Comparison of ENCODE assay signal across 20 cellular contexts in genomic region chr7:33870120-33870519, GRCh38. TPM values are rescaled to one million over a fixed set of nuclear protein-coding genes. Genes with fewer than 3 reads are reported as not detected.
DNase-seq lines count a peak whose midpoint lies in the region; ATAC-seq, FAIRE-seq and TF ChIP-seq lines count a peak whose summit lies in the region.
"Had no signal": no experiment of that assay in that cellular context is flagged by ENCODE, and none has a peak within 500 bp of the region (broad histone marks: within the 10 kb centered on the region; RNA-seq: fewer than 3 reads in every experiment).

No MANE protein-coding gene starts in this region.

- no peak overlapping the region for H3K18ac ChIP-seq in IMR-90 (ENCODE audit: low read depth, low read length)
- H3K18ac ChIP-seq in mesenchymal stem cell (ENCODE audit: low read depth in 1 of 2, low read length in 2 of 2), result peak overlapping the region in 1 of 2 experiments; percentile 37

- no peak for TF ChIP-seq RAD21 in IMR-90 (IDR thresholded peaks at IDR 0.05; ENCODE audit: low read length)

- H2BK12ac ChIP-seq in mesenchymal stem cell (ENCODE audit: low read length in 2 of 2), result no peak overlapping the region

- no peak for ATAC-seq in IMR-90 (ENCODE audit: low read depth)

- H3K9me3 Mint-ChIP-seq in astrocyte (ENCODE audit: unreplicated experiment) (peaks cover 3% of the 10 kb centered on the region), Caco-2 (ENCODE audit: unreplicated experiment) (no peaks in the 10 kb centered on the region)
- H3K9me3 Mint-ChIP-seq in activated T-helper 2 cell treated with anti-CD3 and anti-CD28 coated beads, Interferon-gamma antibody, Interleukin-2, Interleukin-4, amounts not matched to agents 10 μg/mL and 5 μg/mL and 100 μg/mL, durations not matched to agents 14 hours and 24 hours and 36 hours, result no peaks in the 10 kb centered on the region
- H3K9me3 Mint-ChIP-seq: HFFc6 had no signal

- in situ Hi-C loops in IMR-90 (cut with MboI; ENCODE audit: low sequenced_read_pairs), result no loop called here

- H4K20me1 ChIP-seq in IMR-90 (ENCODE audit: insufficient read depth, low read length), result no peaks in the 10 kb centered on the region
- H4K20me1 ChIP-seq in astrocyte (ENCODE audit: insufficient read depth, low read length), result no peaks in the 10 kb centered on the region

- peaks cover 6% of the 10 kb centered on the region; the same call in 1 of the 2 replicates for H3K9me1 ChIP-seq in IMR-90 (ENCODE audit: insufficient read depth, low read length)

- no peak overlapping the region for H2BK20ac ChIP-seq in IMR-90 (ENCODE audit: low read depth, low read length)

- H3K27ac Mint-ChIP-seq in astrocyte (ENCODE audit: unreplicated experiment), result peak overlapping the region; percentile 79
- H3K27ac Mint-ChIP-seq in Caco-2 (ENCODE audit: unreplicated experiment), result no peak overlapping the region
- no peak overlapping the region for H3K27ac Mint-ChIP-seq in activated T-helper 2 cell treated with anti-CD3 and anti-CD28 coated beads, Interferon-gamma antibody, Interleukin-2, Interleukin-4, amounts not matched to agents 10 μg/mL and 5 μg/mL and 100 μg/mL, durations not matched to agents 14 hours and 24 hours and 36 hours
- H3K27ac Mint-ChIP-seq: HFFc6 had no signal

- no peaks in the 10 kb centered on the region for H3K79me2 ChIP-seq in astrocyte (ENCODE audit: insufficient read depth, low read length)

- dilution Hi-C loops in IMR-90 (cut with HindIII; ENCODE audit: low sequenced_read_pairs, unreplicated experiment), result no loop called here

- H3K4me1 ChIP-seq in IMR-90 (ENCODE audit: control insufficient read depth, insufficient read depth, low read length) (peaks cover 12% of the 10 kb centered on the region), astrocyte (ENCODE audit: insufficient read depth, low read length) (peaks cover 24% of the 10 kb centered on the region), mesenchymal stem cell (ENCODE audit: control insufficient read depth, insufficient read depth, low read depth, low read length) (no peaks in the 10 kb centered on the region), Caco-2 (no peaks in the 10 kb centered on the region)
- H3K4me1 ChIP-seq: BE2C had no signal

- POLR2A ChIA-PET in IMR-90 (lab: Charles Lee; ENCODE audit: unreplicated experiment) (no interaction called here), Caco-2 (lab: Charles Lee) (no interaction called here)

- no CpG with 5 or more reads among the region's 3 CpGs for WGBS in IMR-90 (ENCODE audit: extremely low coverage in 2 of 2, insufficient read length in 1 of 2), 2 experiments
- WGBS in mesenchymal stem cell, result 88% methylated on average over 3 of the region's 3 CpGs

- TF ChIP-seq CTCF in IMR-90 (conservative IDR thresholded peaks at IDR 0.05; ENCODE audit: low read depth, low read length) (no peak), astrocyte (IDR thresholded peaks at IDR 0.05; ENCODE audit: insufficient read depth, low read depth, low read length) (no peak), Caco-2 (IDR thresholded peaks at IDR 0.05; ENCODE audit: insufficient read depth in 1 of 2, low read depth in 1 of 2, low read length in 1 of 2, severe bottlenecking in 1 of 2, unreplicated experiment in 1 of 2) (no peak)

- BruUV-seq in IMR-90 (replicated peaks; lab: Mats Ljungman, UMichigan) (no TSS peak), Caco-2 (replicated peaks; lab: Mats Ljungman, UMichigan) (no TSS peak)

- H3K27ac ChIP-seq in IMR-90 (ENCODE audit: insufficient read depth, low read length) (no peak overlapping the region), astrocyte (ENCODE audit: low read depth, low read length) (no peak overlapping the region), mesenchymal stem cell (ENCODE audit: low read length, poor library complexity, severe bottlenecking) (no peak overlapping the region)

- H2BK5ac ChIP-seq in IMR-90 (ENCODE audit: low read depth, low read length, poor library complexity, severe bottlenecking) (no peak overlapping the region), mesenchymal stem cell (ENCODE audit: low read depth, low read length, poor library complexity, severe bottlenecking) (no peak overlapping the region)

- H2BK120ac ChIP-seq in IMR-90 (ENCODE audit: low read depth, low read length), result no peak overlapping the region
- no peak overlapping the region for H2BK120ac ChIP-seq in mesenchymal stem cell (ENCODE audit: low read depth, low read length)

- DNase-seq in IMR-90, result no peak
- DNase-seq in astrocyte (ENCODE audit: low read depth), result peak; percentile 45
- no peak for DNase-seq in mesenchymal stem cell
- no peak for DNase-seq in Caco-2
- no peak for DNase-seq in KG1 (lab: John Stamatoyannopoulos, UW)
- no peak for DNase-seq in NCI-H748 treated with DMSO at 0.1 percent for 48 hours (lab: John Stamatoyannopoulos, UW)
- DNase-seq in activated T-helper 2 cell treated with anti-CD3 and anti-CD28 coated beads, Interferon-gamma antibody, Interleukin-2, Interleukin-4, amounts not matched to agents 10 μg/mL and 5 μg/mL and 100 μg/mL, durations not matched to agents 14 hours and 24 hours and 36 hours (ENCODE audit: low spot score), result no peak
- DNase-seq: BE2C, DMS79 treated with DMSO at 0.1 percent for 48 hours, HFFc6, MM.1S, NCI-H1048, NCI-H1417 treated with DMSO at 0.1 percent for 48 hours, NCI-H187 treated with DMSO at 0.1 percent for 48 hours, NCI-H2107, NCI-H510A, SIG-M5, SK-N-SH had no signal

- H4K91ac ChIP-seq in IMR-90 (ENCODE audit: insufficient read depth, low read depth, low read length) (no peak overlapping the region), mesenchymal stem cell (ENCODE audit: low read length) (no peak overlapping the region)

- peaks cover 28% of the 10 kb centered on the region for H3K4me1 Mint-ChIP-seq in astrocyte (ENCODE audit: low read depth, unreplicated experiment)
- no peaks in the 10 kb centered on the region for H3K4me1 Mint-ChIP-seq in Caco-2 (ENCODE audit: low read depth, unreplicated experiment)
- no peaks in the 10 kb centered on the region for H3K4me1 Mint-ChIP-seq in activated T-helper 2 cell treated with anti-CD3 and anti-CD28 coated beads, Interferon-gamma antibody, Interleukin-2, Interleukin-4, amounts not matched to agents 10 μg/mL and 5 μg/mL and 100 μg/mL, durations not matched to agents 14 hours and 24 hours and 36 hours (ENCODE audit: low read depth)

- no peak overlapping the region for H2AFZ ChIP-seq in IMR-90 (replicated peaks; ENCODE audit: low read length, poor library complexity)
- H2AFZ ChIP-seq in astrocyte (ENCODE audit: low read depth, low read length), result no peak overlapping the region
- no peak overlapping the region for H2AFZ ChIP-seq in mesenchymal stem cell (ENCODE audit: low read depth, low read length)

- FAIRE-seq in astrocyte (lab: Jason Lieb, UNC), result no peak
- FAIRE-seq: GM12891, H54 had no signal

- H3K4me2 ChIP-seq in IMR-90 (ENCODE audit: low read depth, low read length) (no peak overlapping the region), astrocyte (ENCODE audit: low read length) (no peak overlapping the region), mesenchymal stem cell (ENCODE audit: low read length, poor library complexity, severe bottlenecking) (no peak overlapping the region)
- H3K4me2 ChIP-seq: SK-N-SH had no signal

- H3K4me3 ChIP-seq in IMR-90 (ENCODE audit: insufficient read depth, low read depth, low read length), result no peak overlapping the region
- H3K4me3 ChIP-seq in astrocyte (ENCODE audit: insufficient read depth, low read depth, low read length), result no peak overlapping the region
- H3K4me3 ChIP-seq in mesenchymal stem cell (ENCODE audit: insufficient read depth in 1 of 2, low read depth in 1 of 2, low read length in 2 of 2), result no peak overlapping the region
- H3K4me3 ChIP-seq in Caco-2 (ENCODE audit: low read depth, low read length), result no peak overlapping the region

- H3K4ac ChIP-seq in IMR-90 (ENCODE audit: low read depth, low read length) (no peak overlapping the region), mesenchymal stem cell (ENCODE audit: low read depth in 1 of 2, low read length in 2 of 2) (no peak overlapping the region)

- CTCF ChIA-PET in IMR-90 (lab: Yijun Ruan, JAX) (interaction anchor here (1.0 kb wide), 1 partner anchor 16 kb away, joined by 3 read pairs; no protein-coding TSS in a partner anchor), Caco-2 (lab: Charles Lee) (no interaction called here)

- H3K56ac ChIP-seq in IMR-90 (ENCODE audit: extremely low read depth, insufficient read depth, low read length), result no peak overlapping the region

- no peaks in the 10 kb centered on the region for H3K36me3 ChIP-seq in IMR-90 (ENCODE audit: control insufficient read depth, insufficient read depth, low read length)
- no peaks in the 10 kb centered on the region for H3K36me3 ChIP-seq in astrocyte (ENCODE audit: insufficient read depth, low read length)
- H3K36me3 ChIP-seq in mesenchymal stem cell (ENCODE audit: control insufficient read depth in 1 of 2, insufficient read depth in 2 of 2, low read depth in 1 of 2, low read length in 2 of 2), result no peaks in the 10 kb centered on the region
- H3K36me3 ChIP-seq in Caco-2 (ENCODE audit: control insufficient read depth, insufficient read depth, low read length), result no peaks in the 10 kb centered on the region
- H3K36me3 ChIP-seq: BE2C had no signal

- no peaks in the 10 kb centered on the region for H3K27me3 Mint-ChIP-seq in astrocyte (ENCODE audit: low read depth, unreplicated experiment)
- H3K27me3 Mint-ChIP-seq in Caco-2 (ENCODE audit: insufficient read depth, unreplicated experiment), result peaks cover 8% of the 10 kb centered on the region
- no peaks in the 10 kb centered on the region for H3K27me3 Mint-ChIP-seq in activated T-helper 2 cell treated with anti-CD3 and anti-CD28 coated beads, Interferon-gamma antibody, Interleukin-2, Interleukin-4, amounts not matched to agents 10 μg/mL and 5 μg/mL and 100 μg/mL, durations not matched to agents 14 hours and 24 hours and 36 hours (ENCODE audit: low read depth)

- no peaks in the 10 kb centered on the region for H3K27me3 ChIP-seq in IMR-90 (ENCODE audit: control insufficient read depth, insufficient read depth, low read length)
- H3K27me3 ChIP-seq in astrocyte (ENCODE audit: insufficient read depth, low read length), result no peaks in the 10 kb centered on the region
- H3K27me3 ChIP-seq in mesenchymal stem cell (ENCODE audit: control insufficient read depth in 1 of 2, insufficient read depth in 1 of 2, low read length in 2 of 2), result no peaks in the 10 kb centered on the region
- H3K27me3 ChIP-seq in Caco-2 (replicated peaks; ENCODE audit: control insufficient read depth, insufficient read depth, low read length), result no peaks in the 10 kb centered on the region
- H3K27me3 ChIP-seq: BE2C had no signal

- no peak overlapping the region for H3K14ac ChIP-seq in IMR-90 (replicated peaks; ENCODE audit: low read depth, low read length)
- no peak overlapping the region for H3K14ac ChIP-seq in mesenchymal stem cell (ENCODE audit: low read length in 2 of 2)

- no peaks in the 10 kb centered on the region for H3K79me1 ChIP-seq in IMR-90 (ENCODE audit: low read depth in 1 of 2, low read length in 2 of 2)
- H3K79me1 ChIP-seq in mesenchymal stem cell (replicated peaks; ENCODE audit: low read length, poor library complexity, severe bottlenecking), result no peaks in the 10 kb centered on the region

- H2BK15ac ChIP-seq in IMR-90 (ENCODE audit: low read depth, low read length), result no peak overlapping the region
- peak overlapping the region; percentile 66 for H2BK15ac ChIP-seq in mesenchymal stem cell (ENCODE audit: low read depth, poor library complexity, severe bottlenecking)

- no peak overlapping the region for H3K9ac ChIP-seq in IMR-90 (ENCODE audit: low read depth, low read length)
- H3K9ac ChIP-seq in astrocyte (ENCODE audit: low read length), result no peak overlapping the region
- H3K9ac ChIP-seq in mesenchymal stem cell (ENCODE audit: low read length), result no peak overlapping the region
- H3K9ac ChIP-seq: SK-N-SH had no signal

- no peaks in the 10 kb centered on the region; the same call in 1 of the 2 replicates for H3K9me3 ChIP-seq in IMR-90 (ENCODE audit: control insufficient read depth, insufficient read depth, low read length)
- no peaks in the 10 kb centered on the region for H3K9me3 ChIP-seq in astrocyte (ENCODE audit: insufficient read depth, low read depth, low read length)
- H3K9me3 ChIP-seq in mesenchymal stem cell (ENCODE audit: control insufficient read depth, low read length), result no peaks in the 10 kb centered on the region
- no peaks in the 10 kb centered on the region for H3K9me3 ChIP-seq in Caco-2
- H3K9me3 ChIP-seq: BE2C, SK-N-SH had no signal

- no peak for TF ChIP-seq POLR2A in IMR-90 (IDR thresholded peaks at IDR 0.05; ENCODE audit: low read depth, low read length)

- H3K4me3 Mint-ChIP-seq in astrocyte (ENCODE audit: unreplicated experiment), result peak overlapping the region; percentile 52
- no peak overlapping the region for H3K4me3 Mint-ChIP-seq in Caco-2 (ENCODE audit: unreplicated experiment)
- no peak overlapping the region for H3K4me3 Mint-ChIP-seq in activated T-helper 2 cell treated with anti-CD3 and anti-CD28 coated beads, Interferon-gamma antibody, Interleukin-2, Interleukin-4, amounts not matched to agents 10 μg/mL and 5 μg/mL and 100 μg/mL, durations not matched to agents 14 hours and 24 hours and 36 hours (ENCODE audit: low read depth)
- H3K4me3 Mint-ChIP-seq: HFFc6 had no signal

- H2AK5ac ChIP-seq in IMR-90 (ENCODE audit: low read depth, low read length), result no peak overlapping the region
- H2AK5ac ChIP-seq in mesenchymal stem cell (ENCODE audit: low read length, severe bottlenecking), result no peak overlapping the region

- no peak overlapping the region for H4K5ac ChIP-seq in IMR-90 (ENCODE audit: low read depth, low read length)

- no peaks in the 10 kb centered on the region for H3K36me3 Mint-ChIP-seq in astrocyte (ENCODE audit: low read depth, unreplicated experiment)
- no peaks in the 10 kb centered on the region for H3K36me3 Mint-ChIP-seq in Caco-2 (ENCODE audit: insufficient read depth, unreplicated experiment)
- H3K36me3 Mint-ChIP-seq in activated T-helper 2 cell treated with anti-CD3 and anti-CD28 coated beads, Interferon-gamma antibody, Interleukin-2, Interleukin-4, amounts not matched to agents 10 μg/mL and 5 μg/mL and 100 μg/mL, durations not matched to agents 14 hours and 24 hours and 36 hours (ENCODE audit: low read depth), result no peaks in the 10 kb centered on the region

- H2AK9ac ChIP-seq in IMR-90 (replicated peaks; ENCODE audit: low read depth, low read length, poor library complexity), result no peak overlapping the region

- H4K8ac ChIP-seq in IMR-90 (ENCODE audit: low read depth in 2 of 2, low read length in 2 of 2) (no peak overlapping the region), mesenchymal stem cell (ENCODE audit: low read length) (no peak overlapping the region)

- intact Hi-C loops in IMR-90 (cut with micrococcal nuclease), result no loop called here
- intact Hi-C loops in Caco-2 (cut with micrococcal nuclease; ENCODE audit: unreplicated experiment), result no loop called here
- intact Hi-C loops in activated T-helper 2 cell treated with anti-CD3 and anti-CD28 coated beads, Interferon-gamma antibody, Interleukin-2, Interleukin-4, amounts not matched to agents 10 μg/mL and 5 μg/mL and 100 μg/mL, durations not matched to agents 14 hours and 24 hours and 36 hours (cut with micrococcal nuclease), result no loop called here

- H3K23ac ChIP-seq in IMR-90 (ENCODE audit: low read depth, low read length), result no peak overlapping the region
- H3K23ac ChIP-seq in mesenchymal stem cell (ENCODE audit: low read length in 2 of 2), result no peak overlapping the region

RNA-seq across cellular contexts. Expression of gene BMPER, which starts 35.2 kb away (rescaled TPM):
- total RNA-seq in IMR-90 (2012; rRNA removed) (7.5 and 7.9 TPM in 2 replicates), astrocyte (2.1 and 4.4 TPM in 2 replicates), Caco-2 (2022) (not detected in 2 replicates)
- 4.6 and 6.2 TPM in 2 replicates for polyA plus RNA-seq in IMR-90 (2012; rRNA removed)
- 4.7 and 5.8 TPM in 2 replicates for polyA plus RNA-seq in IMR-90 (2012; cell fraction: cytosol; rRNA removed)
- 6.5 and 7.8 TPM in 2 replicates for polyA plus RNA-seq in IMR-90 (2012; cell fraction: nucleus; rRNA removed; ENCODE audit: low replicate concordance)
- 1.4 TPM for polyA plus RNA-seq in mesenchymal stem cell (2013, experiment 1 of 2)
- polyA plus RNA-seq in mesenchymal stem cell (2013, experiment 2 of 2), result 1.5 TPM
- not detected in 2 replicates for total RNA-seq in activated T-helper 2 cell treated with anti-CD3 and anti-CD28 coated beads, Interferon-gamma antibody, Interleukin-2, Interleukin-4, amounts not matched to agents 10 μg/mL and 5 μg/mL and 100 μg/mL, durations not matched to agents 14 hours and 24 hours and 36 hours
